16 cellular contexts compared by ENCODE assay signal in the genomic region with DNA sequence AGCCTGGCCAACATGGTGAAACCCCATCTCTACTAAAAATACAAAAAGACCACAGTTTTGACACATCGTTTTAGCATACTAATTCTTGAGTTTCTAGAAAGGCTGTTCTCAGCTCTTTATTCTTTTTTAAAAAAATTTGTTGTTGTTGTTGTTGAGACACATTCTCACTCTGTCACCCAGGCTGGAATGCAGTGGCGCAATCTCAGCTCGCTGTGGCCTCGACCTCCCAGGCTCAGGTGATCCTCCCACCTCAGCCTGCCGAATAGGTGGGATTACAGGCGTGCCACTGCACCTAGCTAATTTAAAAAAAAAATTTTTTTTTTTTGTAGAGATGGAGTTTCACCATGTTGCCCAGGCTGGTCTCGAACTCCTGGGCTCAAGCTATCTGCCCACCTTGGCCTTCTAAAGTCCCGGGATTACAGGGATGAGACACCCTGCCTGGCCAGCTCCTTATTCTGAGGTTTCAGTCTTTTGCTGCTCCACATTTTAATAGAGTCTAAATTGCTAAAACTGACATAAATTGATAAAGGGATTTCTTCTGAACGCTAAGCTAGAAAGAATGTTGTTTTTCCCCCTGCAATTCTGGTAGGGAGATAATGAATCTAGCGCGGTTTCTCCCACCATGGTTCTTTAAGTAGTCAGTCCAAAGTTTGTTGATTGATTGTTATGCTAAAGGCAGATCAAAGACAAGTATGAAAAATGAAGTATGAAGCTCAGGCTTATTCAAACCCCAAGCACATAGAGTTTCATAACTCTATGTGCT. TPM values are rescaled to one million over a fixed set of nuclear protein-coding genes. Genes with fewer than 3 reads are reported as not detected.
A peak's percentile ranks its signal among the peaks of the same experiment; 100 is the strongest.
DNase-seq lines count a peak whose midpoint lies in the region; ATAC-seq, FAIRE-seq and TF ChIP-seq lines count a peak whose summit lies in the region.
"Had no signal": no experiment of that assay in that cellular context is flagged by ENCODE, and none has a peak within 500 bp of the region (broad histone marks: within the 10 kb centered on the region; RNA-seq: fewer than 3 reads in every experiment).

No MANE protein-coding gene starts in this region.

- no peaks in the 10 kb centered on the region for H3K27me3 Mint-ChIP-seq in mesothelial cell of epicardium (ENCODE audit: low read depth)
- H3K27me3 Mint-ChIP-seq in stimulated activated naive B cell treated with anti-CD40 and anti-IgM and Interleukin-4, amounts not matched to agents 10 μg/mL and 1 μg/mL and 100 μg/mL, for 72 hours: peaks cover 0 to 6% of the 10 kb centered on the region in 2 donors

- BruUV-seq in HepG2 (replicated peaks; lab: Mats Ljungman, UMichigan): no TSS peak

- FAIRE-seq in HepG2 (lab: Jason Lieb, UNC): no peak
- FAIRE-seq: GM19239 had no signal

- H3K4me1 Mint-ChIP-seq in mesothelial cell of epicardium: peaks cover 40% of the 10 kb centered on the region
- H3K4me1 Mint-ChIP-seq in stimulated activated naive B cell treated with anti-CD40 and anti-IgM and Interleukin-4, amounts not matched to agents 10 μg/mL and 1 μg/mL and 100 μg/mL, for 72 hours: peaks cover 4 to 7% of the 10 kb centered on the region in 2 donors

- no peaks in the 10 kb centered on the region for H3K36me3 ChIP-seq in HepG2 (replicated peaks in 1 of 2; ENCODE audit: control insufficient read depth in 1 of 2, insufficient read depth in 2 of 2, low read length in 2 of 2)
- no peaks in the 10 kb centered on the region for H3K36me3 ChIP-seq in right lobe of liver
- no peaks in the 10 kb centered on the region for H3K36me3 ChIP-seq in colonic mucosa
- H3K36me3 ChIP-seq in body of pancreas (replicated peaks in 1 of 2; ENCODE audit: insufficient read depth in 1 of 2, low read depth in 2 of 2): no peaks in the 10 kb centered on the region
- no peaks in the 10 kb centered on the region for H3K36me3 ChIP-seq in tibial artery

- H4K20me1 ChIP-seq in HepG2 (ENCODE audit: insufficient read depth, low read length): no peaks in the 10 kb centered on the region

- H3K27ac ChIP-seq in HepG2 (ENCODE audit: extremely low read length, insufficient read depth, low read length): no peak overlapping the region
- H3K27ac ChIP-seq in right lobe of liver: no peak overlapping the region
- peak overlapping the region; percentile 83 for H3K27ac ChIP-seq in colonic mucosa
- H3K27ac ChIP-seq in body of pancreas: no peak overlapping the region
- H3K27ac ChIP-seq in tibial artery: no peak overlapping the region

- TF ChIP-seq POLR2A in HepG2 (IDR thresholded peaks at IDR 0.05; ENCODE audit: insufficient read depth in 1 of 2, low read depth in 2 of 2, low read length in 2 of 2) (no peak), right lobe of liver (IDR thresholded peaks at IDR 0.05) (no peak), body of pancreas (IDR thresholded peaks at IDR 0.05) (no peak)

- peak overlapping the region; percentile 32 for H3K27ac Mint-ChIP-seq in mesothelial cell of epicardium
- no peak overlapping the region for H3K27ac Mint-ChIP-seq in stimulated activated naive B cell treated with anti-CD40 and anti-IgM and Interleukin-4, amounts not matched to agents 10 μg/mL and 1 μg/mL and 100 μg/mL, for 72 hours
- H3K27ac Mint-ChIP-seq: HFFc6 had no signal

- DNase-seq in HepG2 (ENCODE audit: low spot score) (no peak), right lobe of liver (no peak), colonic mucosa (no peak), mesothelial cell of epicardium (ENCODE audit: low spot score in 2 of 2, unreplicated experiment in 2 of 2) (no peak), body of pancreas (no peak), tibial artery (no peak), superior temporal gyrus (ENCODE audit: extremely low spot score) (no peak)
- DNase-seq in stimulated activated naive B cell treated with anti-CD40 and anti-IgM and Interleukin-4, amounts not matched to agents 10 μg/mL and 1 μg/mL and 100 μg/mL, for 72 hours: no peak
- DNase-seq: 8988T, C1 segment of cervical spinal cord, HFFc6, MM.1S, NCI-H1105 treated with DMSO at 0.1 percent for 48 hours, NCI-H187, NCI-H446 had no signal

- peaks cover 70% of the 10 kb centered on the region for H3K4me1 ChIP-seq in HepG2 (ENCODE audit: insufficient read depth, low read length)
- H3K4me1 ChIP-seq in right lobe of liver: no peaks in the 10 kb centered on the region
- no peaks in the 10 kb centered on the region for H3K4me1 ChIP-seq in colonic mucosa
- H3K4me1 ChIP-seq in body of pancreas: no peaks in the 10 kb centered on the region
- peaks cover 0 to 20% (median 16%) of the 10 kb centered on the region in 4 donors for H3K4me1 ChIP-seq in tibial artery

- no peaks in the 10 kb centered on the region for H3K79me2 ChIP-seq in HepG2 (ENCODE audit: insufficient read depth, low read length)

- intact Hi-C loops in HepG2 (cut with micrococcal nuclease; ENCODE audit: unreplicated experiment) (no loop called here), right lobe of liver (cut with DNase I) (no loop called here), colonic mucosa (cut with DNase I) (no loop called here), body of pancreas (cut with DNase I) (no loop called here), tibial artery (cut with DNase I; ENCODE audit: low total_unique reads) (no loop called here)

- POLR2A ChIA-PET in HepG2 (lab: Yijun Ruan, JAX): interaction anchor here (2.0 kb wide), 1 partner anchor 31 kb away, joined by 8 read pairs; no protein-coding TSS in a partner anchor

- no peaks in the 10 kb centered on the region for H3K9me3 ChIP-seq in HepG2 (ENCODE audit: low read length)
- no peaks in the 10 kb centered on the region for H3K9me3 ChIP-seq in right lobe of liver
- H3K9me3 ChIP-seq in colonic mucosa: no peaks in the 10 kb centered on the region
- no peaks in the 10 kb centered on the region for H3K9me3 ChIP-seq in body of pancreas
- H3K9me3 ChIP-seq in tibial artery: no peaks in the 10 kb centered on the region

- ATAC-seq in HepG2 (no peak), right lobe of liver (no peak), body of pancreas (no peak)
- ATAC-seq in stimulated activated naive B cell treated with anti-CD40 and anti-IgM and Interleukin-4, amounts not matched to agents 10 μg/mL and 1 μg/mL and 100 μg/mL, for 72 hours (replicated peaks): no peak

- no peak overlapping the region for H3K4me3 Mint-ChIP-seq in mesothelial cell of epicardium
- H3K4me3 Mint-ChIP-seq in stimulated activated naive B cell treated with anti-CD40 and anti-IgM and Interleukin-4, amounts not matched to agents 10 μg/mL and 1 μg/mL and 100 μg/mL, for 72 hours: no peak overlapping the region
- H3K4me3 Mint-ChIP-seq: HFFc6 had no signal

- no peak for TF ChIP-seq RAD21 in HepG2 (CRISPR knock-in tag; IDR thresholded peaks at IDR 0.05)

- no peak overlapping the region for H3K9ac ChIP-seq in HepG2 (ENCODE audit: insufficient read depth, low read depth, low read length)
- H3K9ac ChIP-seq in colonic mucosa (ENCODE audit: low read depth in 2 of 2, low read length in 2 of 2): no peak overlapping the region

- no peak overlapping the region for H3K4me2 ChIP-seq in HepG2 (ENCODE audit: low read depth, low read length)

- no peak overlapping the region for H2AFZ ChIP-seq in HepG2 (ENCODE audit: low read length)

- 0 out of 5 replicates have a peak, but pooled peaks cover 0 to 3% of the 10 kb centered on the region in 2 experiments for H3K27me3 ChIP-seq in HepG2 (ENCODE audit: control insufficient read depth in 1 of 2, insufficient read depth in 2 of 2, low read length in 2 of 2)
- no peaks in the 10 kb centered on the region for H3K27me3 ChIP-seq in right lobe of liver
- H3K27me3 ChIP-seq in colonic mucosa: no peaks in the 10 kb centered on the region
- H3K27me3 ChIP-seq in body of pancreas: no peaks in the 10 kb centered on the region
- H3K27me3 ChIP-seq in tibial artery: no peaks in the 10 kb centered on the region

- no peak overlapping the region for H3K4me3 ChIP-seq in HepG2 (replicated peaks in 1 of 3; ENCODE audit: insufficient read depth in 1 of 3, low read depth in 2 of 3, low read length in 3 of 3)
- no peak overlapping the region for H3K4me3 ChIP-seq in right lobe of liver
- H3K4me3 ChIP-seq in colonic mucosa: no peak overlapping the region
- H3K4me3 ChIP-seq in body of pancreas: no peak overlapping the region
- H3K4me3 ChIP-seq in tibial artery: no peak overlapping the region

- WGBS in HepG2 (ENCODE audit: low lambda C conversion rate): 59% methylated on average over 11 of the region's 11 CpGs
- WGBS in right lobe of liver (ENCODE audit: insufficient coverage, low coverage, low lambda C conversion rate, missing lambda C conversion rate): 64% methylated on average over 11 of the region's 11 CpGs
- WGBS in body of pancreas, 2 donors: 79 to 81% methylated on average over 11 of the region's 11 CpGs

- no peaks in the 10 kb centered on the region for H3K36me3 Mint-ChIP-seq in mesothelial cell of epicardium
- no peaks in the 10 kb centered on the region for H3K36me3 Mint-ChIP-seq in stimulated activated naive B cell treated with anti-CD40 and anti-IgM and Interleukin-4, amounts not matched to agents 10 μg/mL and 1 μg/mL and 100 μg/mL, for 72 hours

- no peak for TF ChIP-seq EP300 in HepG2 (IDR thresholded peaks at IDR 0.05; ENCODE audit: low read depth in 2 of 2, low read length in 2 of 2)
- no peak for TF ChIP-seq EP300 in HepG2 (CRISPR knock-in tag; IDR thresholded peaks at IDR 0.05; ENCODE audit: borderline replicate concordance)

- in situ Hi-C loops in HepG2 (cut with HindIII; ENCODE audit: extremely low pct_ligation_motif_present, low pct_unique_long_range_greater_than_20kb): no loop called here

- TF ChIP-seq CTCF in HepG2 (CRISPR knock-in tag; IDR thresholded peaks at IDR 0.05): no peak
- no peak for TF ChIP-seq CTCF in right lobe of liver (IDR thresholded peaks at IDR 0.05)
- no peak for TF ChIP-seq CTCF in colonic mucosa (IDR thresholded peaks at IDR 0.05)
- no peak for TF ChIP-seq CTCF in mesothelial cell of epicardium (IDR thresholded peaks at IDR 0.05; ENCODE audit: unreplicated experiment)
- no peak for TF ChIP-seq CTCF in body of pancreas (IDR thresholded peaks at IDR 0.05)
- TF ChIP-seq CTCF in tibial artery (IDR thresholded peaks at IDR 0.05): no peak

- CTCF ChIA-PET in HepG2 (lab: Yijun Ruan, JAX; ENCODE audit: low intra/inter-chr PET ratio, low total read pairs): no interaction called here

- no peaks in the 10 kb centered on the region for H3K9me3 Mint-ChIP-seq in mesothelial cell of epicardium
- no peaks in the 10 kb centered on the region for H3K9me3 Mint-ChIP-seq in stimulated activated naive B cell treated with anti-CD40 and anti-IgM and Interleukin-4, amounts not matched to agents 10 μg/mL and 1 μg/mL and 100 μg/mL, for 72 hours
- H3K9me3 Mint-ChIP-seq: HFFc6 had no signal

RNA-seq across cellular contexts. Expression of gene CABLES1, which starts 32.6 kb away (rescaled TPM):
- total RNA-seq in HepG2 (2016; rRNA removed; fragmentation: Illumina TruSeq; extraction: Trizol) (25.8 and 32.4 TPM in 2 replicates), right lobe of liver (10 to 100 TPM in 5 of 6 experiments, 1 to 10 TPM in 1; 7.4 to 21.5 (median 11.3) TPM), colonic mucosa (1 to 10 TPM; 4.2 to 6.2 TPM), mesothelial cell of epicardium (11.3 to 12.7 TPM (median 12.0 TPM) in 3 replicates), body of pancreas (10 to 100 TPM in 1 of 2 donors, 1 to 10 TPM in 1; 4.2 to 11.9 TPM)
- 7.2 and 8.8 TPM in 2 replicates for total RNA-seq in HepG2 (2016; cell fraction: cytosol; rRNA removed; fragmentation: Illumina TruSeq; extraction: Trizol; ENCODE audit: low read depth)
- total RNA-seq in HepG2 (2016; cell fraction: insoluble cytoplasmic fraction; rRNA removed; fragmentation: Illumina TruSeq; extraction: Trizol): 24.2 and 25.8 TPM in 2 replicates
- 31.6 and 31.8 TPM in 2 replicates for total RNA-seq in HepG2 (2016; cell fraction: membrane; rRNA removed; fragmentation: Illumina TruSeq; extraction: Trizol)
- 23.4 and 24.3 TPM in 2 replicates for total RNA-seq in HepG2 (2016; cell fraction: nucleus; rRNA removed; fragmentation: Illumina TruSeq; extraction: Trizol)
- polyA plus RNA-seq in HepG2 (2011; rRNA removed): 14.7 and 15.5 TPM in 2 replicates
- polyA plus RNA-seq in HepG2 (2011; cell fraction: cytosol; rRNA removed): 11.3 and 13.8 TPM in 2 replicates
- polyA plus RNA-seq in HepG2 (2011; cell fraction: nucleus; rRNA removed): 13.3 and 13.6 TPM in 2 replicates
- polyA plus RNA-seq in HepG2 (2012): 21.4 and 30.0 TPM in 2 replicates
- 8.1 and 10.3 TPM in 2 replicates for polyA plus RNA-seq in HepG2 (2016; cell fraction: cytosol; fragmentation: Illumina TruSeq; extraction: Trizol; ENCODE audit: low read depth)
- 31.8 and 42.4 TPM in 2 replicates for polyA plus RNA-seq in HepG2 (2016; cell fraction: insoluble cytoplasmic fraction; fragmentation: Illumina TruSeq; extraction: Trizol; ENCODE audit: low read depth)
- 27.2 and 29.8 TPM in 2 replicates for polyA plus RNA-seq in HepG2 (2016; cell fraction: membrane; fragmentation: Illumina TruSeq; extraction: Trizol; ENCODE audit: low read depth)
- polyA plus RNA-seq in HepG2 (2016; cell fraction: nucleus; fragmentation: Illumina TruSeq; extraction: Trizol; ENCODE audit: insufficient read depth, low read depth): 28.1 and 31.7 TPM in 2 replicates
- polyA minus RNA-seq in HepG2 (2011; rRNA and poly(A)+ RNA removed; ENCODE audit: low replicate concordance): 12.7 and 15.8 TPM in 2 replicates
- 12.3 and 13.9 TPM in 2 replicates for polyA minus RNA-seq in HepG2 (2011; cell fraction: cytosol; rRNA and poly(A)+ RNA removed)
- 26.8 and 35.3 TPM in 2 replicates for polyA minus RNA-seq in HepG2 (2011; cell fraction: nucleus; rRNA and poly(A)+ RNA removed)
